1 cellular context compared by ENCODE assay signal in the genomic region with DNA sequence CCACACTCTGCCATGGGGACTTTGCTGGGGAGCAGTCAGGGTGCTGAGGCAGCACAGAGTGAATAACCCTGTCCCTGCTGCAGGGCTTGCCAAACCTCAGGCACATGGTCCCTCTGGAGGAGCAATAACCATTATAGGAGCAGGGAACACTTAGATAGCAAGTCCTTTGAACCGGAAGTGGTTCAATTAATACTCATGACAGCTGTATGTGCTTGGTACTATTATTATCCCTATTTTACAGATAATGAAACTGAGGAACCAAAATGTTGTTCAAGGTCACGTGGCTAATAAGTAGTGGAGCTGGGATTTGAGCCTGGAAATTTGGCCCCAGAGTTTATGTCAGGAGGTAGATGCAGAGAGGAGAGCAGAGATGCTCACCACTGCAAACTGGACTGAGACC.
TF ChIP-seq lines count a peak whose summit lies in the region.

No MANE protein-coding gene starts in this region.

TF ChIP-seq in K562, 482 proteins besides CTCF, POLR2A, EP300 and RAD21 (continued from another document):
- TF ChIP-seq ATF6 (CRISPR knock-in tag; IDR thresholded peaks at IDR 0.05) (no peak), PBX2 (CRISPR knock-in tag; IDR thresholded peaks at IDR 0.05; ENCODE audit: low read depth) (no peak), PBX2 (tag; conservative IDR thresholded peaks at IDR 0.05; ENCODE audit: low read depth) (no peak), GABPA (tag; conservative IDR thresholded peaks at IDR 0.05; ENCODE audit: low read depth) (0 out of 2 replicates have a peak, but pooled peaks have one; percentile 14), NR2C1 (IDR thresholded peaks at IDR 0.05) (peak; percentile 60), NR2C1 (tag; IDR thresholded peaks at IDR 0.05) (peak; percentile 50), ZNF133 (CRISPR knock-in tag; IDR thresholded peaks at IDR 0.05) (no peak)
TF ChIP-seq in K562: peak in this region for 2.
